Comparison of ENCODE assay signal across 13 cellular contexts in genomic region chr13:44153536-44153935, GRCh38.
DNase-seq lines count a peak whose midpoint lies in the region; TF ChIP-seq lines count a peak whose summit lies in the region.
"Had no signal": no experiment of that assay in that cellular context is flagged by ENCODE, and none has a peak within 500 bp of the region (broad histone marks: within the 10 kb centered on the region; RNA-seq: fewer than 3 reads in every experiment).

No MANE protein-coding gene starts in this region.

- DNase-seq in COR-L47 (lab: John Stamatoyannopoulos, UW) (peak; percentile 81), NCI-H1417 (lab: John Stamatoyannopoulos, UW) (peak in 2 of 3 experiments; percentile 65 to 91), NCI-H69 (lab: John Stamatoyannopoulos, UW) (peak; percentile 85), nephron progenitor cell (no peak), SIG-M5 (lab: John Stamatoyannopoulos, UW) (no peak), NCI-H510A treated with DMSO at 0.1 percent for 48 hours (lab: John Stamatoyannopoulos, UW) (no peak), COLO829 (ENCODE audit: low spot score) (no peak)
- DNase-seq: CD4-positive, alpha-beta T cell; DMS79 treated with DMSO at 0.1 percent for 48 hours; GOT3; KBM-7; MV-4-11; PC-3 had no signal

- peaks cover 11% of the 10 kb centered on the region for H3K27me3 Mint-ChIP-seq in nephron progenitor cell (ENCODE audit: low read depth, poor library complexity)

- no peaks in the 10 kb centered on the region for H3K36me3 Mint-ChIP-seq in nephron progenitor cell (ENCODE audit: low read depth)

- peak overlapping the region; percentile 79 for H3K27ac Mint-ChIP-seq in nephron progenitor cell
- H3K27ac Mint-ChIP-seq: CD4-positive, alpha-beta T cell had no signal

- TF ChIP-seq CTCF in nephron progenitor cell (IDR thresholded peaks at IDR 0.05): no peak

- no peaks in the 10 kb centered on the region for H3K9me3 Mint-ChIP-seq in nephron progenitor cell
- H3K9me3 Mint-ChIP-seq: CD4-positive, alpha-beta T cell had no signal

- H3K4me3 Mint-ChIP-seq in nephron progenitor cell: no peak overlapping the region
- H3K4me3 Mint-ChIP-seq: CD4-positive, alpha-beta T cell had no signal

- H3K4me1 Mint-ChIP-seq in nephron progenitor cell: peaks cover 80% of the 10 kb centered on the region

Comparison
In these comparisons a context has a peak if more than half of its experiments do, and no peak if none do; other contexts are left out.
1. DNase-seq: peak in COR-L47 (single experiment), NCI-H1417 (2 of 3) and NCI-H69 (single experiment); none in nephron progenitor cell (single experiment), SIG-M5 (single experiment), NCI-H510A treated with DMSO at 0.1 percent for 48 hours (single experiment) and COLO829 (single experiment).